ENCODE assay signal across 17 cellular contexts in genomic region chr2:28326469-28326805, GRCh38.
DNase-seq lines count a peak whose midpoint lies in the region; ATAC-seq and TF ChIP-seq lines count a peak whose summit lies in the region.
"Had no signal": no experiment of that assay in that cellular context is flagged by ENCODE, and none has a peak within 500 bp of the region (broad histone marks: within the 10 kb centered on the region; RNA-seq: fewer than 3 reads in every experiment).

No MANE protein-coding gene starts in this region.

- no peaks in the 10 kb centered on the region for H3K27me3 Mint-ChIP-seq in activated naive CD8-positive, alpha-beta T cell treated with anti-CD3 and anti-CD28 coated beads, Interleukin-2, amount 50 U/mL, for 24 hours
- no peaks in the 10 kb centered on the region for H3K27me3 Mint-ChIP-seq in activated naive CD8-positive, alpha-beta T cell treated with anti-CD3 and anti-CD28 coated beads for 36 hours
- H3K27me3 Mint-ChIP-seq in nephron progenitor cell (ENCODE audit: low read depth, poor library complexity) = peaks cover 4% of the 10 kb centered on the region
- H3K27me3 Mint-ChIP-seq in activated CD4-positive, alpha-beta memory T cell treated with anti-CD3 and anti-CD28 coated beads, Interleukin-2, amount 10 ng/mL, durations not matched to agents 7 days and 5 days = no peaks in the 10 kb centered on the region
- H3K27me3 Mint-ChIP-seq: activated CD4-positive, alpha-beta T cell treated with anti-CD3 and anti-CD28 coated beads, Interleukin-2, amount 10 ng/mL, durations not matched to agents 7 days and 5 days; dendritic cell treated with granulocyte-macrophage colony-stimulating factor and Interleukin-4, amounts not matched to agents 40 ng/mL and 50 ng/mL, for 4 days; naive thymus-derived CD4-positive, alpha-beta T cell had no signal

- no peak overlapping the region for H3K4me3 Mint-ChIP-seq in activated naive CD8-positive, alpha-beta T cell treated with anti-CD3 and anti-CD28 coated beads, Interleukin-2, amount 50 U/mL, for 24 hours
- H3K4me3 Mint-ChIP-seq in activated naive CD8-positive, alpha-beta T cell treated with anti-CD3 and anti-CD28 coated beads for 36 hours = no peak overlapping the region
- H3K4me3 Mint-ChIP-seq in nephron progenitor cell = no peak overlapping the region
- H3K4me3 Mint-ChIP-seq in activated CD4-positive, alpha-beta memory T cell treated with anti-CD3 and anti-CD28 coated beads, Interleukin-2, amount 10 ng/mL, durations not matched to agents 7 days and 5 days = no peak overlapping the region
- H3K4me3 Mint-ChIP-seq: activated CD4-positive, alpha-beta T cell treated with anti-CD3 and anti-CD28 coated beads, Interleukin-2, amount 10 ng/mL, durations not matched to agents 7 days and 5 days; dendritic cell treated with granulocyte-macrophage colony-stimulating factor and Interleukin-4, amounts not matched to agents 40 ng/mL and 50 ng/mL, for 4 days; naive thymus-derived CD4-positive, alpha-beta T cell had no signal

- no peak overlapping the region for H3K4me3 ChIP-seq in coronary artery

- peaks cover 8% of the 10 kb centered on the region for H3K36me3 Mint-ChIP-seq in activated naive CD8-positive, alpha-beta T cell treated with anti-CD3 and anti-CD28 coated beads, Interleukin-2, amount 50 U/mL, for 24 hours (ENCODE audit: low read depth)
- H3K36me3 Mint-ChIP-seq in activated naive CD8-positive, alpha-beta T cell treated with anti-CD3 and anti-CD28 coated beads for 36 hours = peaks cover 9% of the 10 kb centered on the region
- peaks cover 25% of the 10 kb centered on the region for H3K36me3 Mint-ChIP-seq in nephron progenitor cell (ENCODE audit: low read depth)
- peaks cover 22% of the 10 kb centered on the region for H3K36me3 Mint-ChIP-seq in activated CD4-positive, alpha-beta memory T cell treated with anti-CD3 and anti-CD28 coated beads, Interleukin-2, amount 10 ng/mL, durations not matched to agents 7 days and 5 days (ENCODE audit: low read depth)

- in situ Hi-C loops in ACHN (cut with HindIII; ENCODE audit: low pct_ligation_motif_present, low pct_unique_long_range_greater_than_20kb, low sequenced_read_pairs) = no loop called here

- no peaks in the 10 kb centered on the region for H3K9me3 Mint-ChIP-seq in activated naive CD8-positive, alpha-beta T cell treated with anti-CD3 and anti-CD28 coated beads, Interleukin-2, amount 50 U/mL, for 24 hours
- H3K9me3 Mint-ChIP-seq in activated naive CD8-positive, alpha-beta T cell treated with anti-CD3 and anti-CD28 coated beads for 36 hours = no peaks in the 10 kb centered on the region
- H3K9me3 Mint-ChIP-seq in nephron progenitor cell = peaks cover 11% of the 10 kb centered on the region
- no peaks in the 10 kb centered on the region for H3K9me3 Mint-ChIP-seq in activated CD4-positive, alpha-beta memory T cell treated with anti-CD3 and anti-CD28 coated beads, Interleukin-2, amount 10 ng/mL, durations not matched to agents 7 days and 5 days
- H3K9me3 Mint-ChIP-seq: activated CD4-positive, alpha-beta T cell treated with anti-CD3 and anti-CD28 coated beads, Interleukin-2, amount 10 ng/mL, durations not matched to agents 7 days and 5 days; dendritic cell treated with granulocyte-macrophage colony-stimulating factor and Interleukin-4, amounts not matched to agents 40 ng/mL and 50 ng/mL, for 4 days had no signal

- CTCF ChIA-PET in activated CD4-positive, alpha-beta memory T cell treated with anti-CD3 and anti-CD28 coated beads, Interleukin-2, amount 10 ng/mL, durations not matched to agents 7 days and 5 days (lab: Charles Lee) = interaction anchor here (1.1 kb wide), 1 partner anchor 572 kb away, joined by 3 read pairs; no protein-coding TSS in a partner anchor

- POLR2A ChIA-PET in activated CD4-positive, alpha-beta memory T cell treated with anti-CD3 and anti-CD28 coated beads, Interleukin-2, amount 10 ng/mL, durations not matched to agents 7 days and 5 days (lab: Charles Lee) = no interaction called here

- no peak for DNase-seq in activated naive CD8-positive, alpha-beta T cell treated with anti-CD3 and anti-CD28 coated beads, Interleukin-2, amount 50 U/mL, for 24 hours
- DNase-seq in activated naive CD8-positive, alpha-beta T cell treated with anti-CD3 and anti-CD28 coated beads for 36 hours = no peak
- DNase-seq in coronary artery (ENCODE audit: low spot score) (peak; percentile 45), nephron progenitor cell (no peak), HK-2 (ENCODE audit: unreplicated experiment) (no peak), ACHN (no peak)
- DNase-seq in activated CD4-positive, alpha-beta memory T cell treated with anti-CD3 and anti-CD28 coated beads, Interleukin-2, amount 10 ng/mL, durations not matched to agents 7 days and 5 days = no peak
- DNase-seq: activated CD4-positive, alpha-beta T cell treated with anti-CD3 and anti-CD28 coated beads, Interleukin-2, amount 10 ng/mL, durations not matched to agents 7 days and 5 days; activated T-cell treated with anti-CD3 and anti-CD28 coated beads for 4 hours; Karpas-422; naive thymus-derived CD4-positive, alpha-beta T cell; NCI-H2029 treated with DMSO at 0.1 percent for 48 hours had no signal

- H3K4me1 Mint-ChIP-seq in activated naive CD8-positive, alpha-beta T cell treated with anti-CD3 and anti-CD28 coated beads, Interleukin-2, amount 50 U/mL, for 24 hours = peaks cover 31% of the 10 kb centered on the region
- peaks cover 4% of the 10 kb centered on the region for H3K4me1 Mint-ChIP-seq in activated naive CD8-positive, alpha-beta T cell treated with anti-CD3 and anti-CD28 coated beads for 36 hours
- peaks cover 36% of the 10 kb centered on the region for H3K4me1 Mint-ChIP-seq in nephron progenitor cell
- H3K4me1 Mint-ChIP-seq in activated CD4-positive, alpha-beta memory T cell treated with anti-CD3 and anti-CD28 coated beads, Interleukin-2, amount 10 ng/mL, durations not matched to agents 7 days and 5 days = peaks cover 34% of the 10 kb centered on the region

- H3K27ac Mint-ChIP-seq in activated naive CD8-positive, alpha-beta T cell treated with anti-CD3 and anti-CD28 coated beads, Interleukin-2, amount 50 U/mL, for 24 hours = peak overlapping the region; percentile 38
- no peak overlapping the region for H3K27ac Mint-ChIP-seq in activated naive CD8-positive, alpha-beta T cell treated with anti-CD3 and anti-CD28 coated beads for 36 hours
- peak overlapping the region; percentile 39 for H3K27ac Mint-ChIP-seq in nephron progenitor cell
- no peak overlapping the region for H3K27ac Mint-ChIP-seq in activated CD4-positive, alpha-beta memory T cell treated with anti-CD3 and anti-CD28 coated beads, Interleukin-2, amount 10 ng/mL, durations not matched to agents 7 days and 5 days
- H3K27ac Mint-ChIP-seq: activated CD4-positive, alpha-beta T cell treated with anti-CD3 and anti-CD28 coated beads, Interleukin-2, amount 10 ng/mL, durations not matched to agents 7 days and 5 days; dendritic cell treated with granulocyte-macrophage colony-stimulating factor and Interleukin-4, amounts not matched to agents 40 ng/mL and 50 ng/mL, for 4 days; naive thymus-derived CD4-positive, alpha-beta T cell had no signal

- ATAC-seq in activated naive CD8-positive, alpha-beta T cell treated with anti-CD3 and anti-CD28 coated beads, Interleukin-2, amount 50 U/mL, for 24 hours = no peak
- ATAC-seq in HG03439 (IDR thresholded peaks at IDR 0.05; ENCODE audit: unreplicated experiment) = no peak

- peak overlapping the region; percentile 1 to 33 for H3K27ac ChIP-seq in coronary artery
- H3K27ac ChIP-seq: C4-2B, parathyroid adenoma, VCaP had no signal

- TF ChIP-seq CTCF in coronary artery (IDR thresholded peaks at IDR 0.05) = no peak
- TF ChIP-seq CTCF in nephron progenitor cell (IDR thresholded peaks at IDR 0.05) = no peak

Comparison
In these comparisons a context has a peak if more than half of its experiments do, and no peak if none do; other contexts are left out.
1. H3K27ac Mint-ChIP-seq: peak in activated naive CD8-positive, alpha-beta T cell treated with anti-CD3 and anti-CD28 coated beads, Interleukin-2, amount 50 U/mL, for 24 hours (single experiment) and nephron progenitor cell (single experiment); none in activated naive CD8-positive, alpha-beta T cell treated with anti-CD3 and anti-CD28 coated beads for 36 hours (single experiment) and activated CD4-positive, alpha-beta memory T cell treated with anti-CD3 and anti-CD28 coated beads, Interleukin-2, amount 10 ng/mL, durations not matched to agents 7 days and 5 days (single experiment).